Comparison of ENCODE assay signal across 8 cellular contexts in genomic region chr11:69048056-69048717, GRCh38. TPM values are rescaled to one million over a fixed set of nuclear protein-coding genes. Genes with fewer than 3 reads are reported as not detected.
DNase-seq lines count a peak whose midpoint lies in the region; ATAC-seq, FAIRE-seq and TF ChIP-seq lines count a peak whose summit lies in the region.

No MANE protein-coding gene starts in this region.

- no peak for TF ChIP-seq CTCF in HCT116 (IDR thresholded peaks at IDR 0.05 in 2 of 3, conservative IDR thresholded peaks at IDR 0.05 in 1 of 3; ENCODE audit: borderline replicate concordance in 1 of 3, insufficient read depth in 1 of 3, low read depth in 2 of 3, low read length in 2 of 3)
- TF ChIP-seq CTCF in SU-DHL-6 (IDR thresholded peaks at IDR 0.05; ENCODE audit: insufficient read depth, low read length, poor library complexity, severe bottlenecking): no peak
- TF ChIP-seq CTCF in fibroblast of the aortic adventitia (IDR thresholded peaks at IDR 0.05; ENCODE audit: insufficient read depth, low read length): no peak

- DNase-seq in HCT116 (ENCODE audit: low read depth, low spot score): no peak
- no peak for DNase-seq in fibroblast of the aortic adventitia (ENCODE audit: low read depth)
- no peak for DNase-seq in SHP77 treated with DMSO at 0.1 percent for 48 hours (lab: John Stamatoyannopoulos, UW)
- no peak for DNase-seq in NCI-H1694 treated with DMSO at 0.1 percent for 48 hours (lab: John Stamatoyannopoulos, UW)
- DNase-seq in NCI-H2029 treated with DMSO at 0.1 percent for 48 hours (lab: John Stamatoyannopoulos, UW): no peak
- DNase-seq in RCC 7860 (ENCODE audit: low spot score): no peak

- no peaks in the 10 kb centered on the region for H3K9me3 ChIP-seq in HCT116 (ENCODE audit: control insufficient read depth in 1 of 2, insufficient read depth in 1 of 2, low read depth in 1 of 2, low read length in 2 of 2)
- no peaks in the 10 kb centered on the region for H3K9me3 ChIP-seq in SU-DHL-6 (ENCODE audit: insufficient read depth, low read length)

- peaks cover 10 to 33% of the 10 kb centered on the region in 2 experiments; a peak in 3 of 4 replicates for H3K4me1 ChIP-seq in HCT116 (ENCODE audit: control insufficient read depth in 1 of 2, insufficient read depth in 2 of 2, low read length in 2 of 2)

- CTCF ChIA-PET in HCT116 (lab: Charles Lee): interaction anchor here (0.6 kb wide), 1 partner anchor 245 kb away, joined by 3 read pairs; no protein-coding TSS in a partner anchor

- RAD21 ChIA-PET in HCT116 (lab: Charles Lee; ENCODE audit: low non-redundant PET in 1 of 2, low total read pairs in 2 of 2, uncharacterized antibody in 2 of 2, unreplicated experiment in 2 of 2): no interaction called here

- H4K20me1 ChIP-seq in HCT116 (ENCODE audit: insufficient read depth) (no peaks in the 10 kb centered on the region), SU-DHL-6 (ENCODE audit: low read depth, low read length) (no peaks in the 10 kb centered on the region)

- H3K36me3 ChIP-seq in HCT116 (ENCODE audit: control insufficient read depth in 1 of 2, insufficient read depth in 2 of 2, low read length in 2 of 2): no peaks in the 10 kb centered on the region
- H3K36me3 ChIP-seq in SU-DHL-6 (ENCODE audit: low read length): no peaks in the 10 kb centered on the region

- peak; percentile 1; the same call in 1 of the 2 replicates for ATAC-seq in HCT116

- no peak for TF ChIP-seq POLR2A in HCT116 (IDR thresholded peaks at IDR 0.05; ENCODE audit: borderline replicate concordance, extremely low read depth, insufficient read depth, insufficient read length)

- no peak for TF ChIP-seq RAD21 in HCT116 (IDR thresholded peaks at IDR 0.05; ENCODE audit: low read depth)

- BruUV-seq in HCT116 (replicated peaks; lab: Mats Ljungman, UMichigan): TSS peak; percentile 68

- H3K27ac ChIP-seq in HCT116 (ENCODE audit: low read depth, low read length): no peak overlapping the region
- H3K27ac ChIP-seq in SU-DHL-6 (ENCODE audit: low read depth, low read length): no peak overlapping the region
- H3K27ac ChIP-seq in skin epidermis: peak overlapping the region in 10 of 21 experiments; percentile 84 to 99 (median 96)

- H3K79me2 ChIP-seq in HCT116 (ENCODE audit: insufficient read depth, low read length): peaks cover 36% of the 10 kb centered on the region
- H3K79me2 ChIP-seq in SU-DHL-6 (ENCODE audit: insufficient read depth, low read length): peaks cover 21% of the 10 kb centered on the region

- no peak for FAIRE-seq in RCC 7860 (lab: Jason Lieb, UNC)

- POLR2A ChIA-PET in HCT116 (lab: Charles Lee): interaction anchor here (1.3 kb wide), 1 partner anchor 144 kb away, joined by 3 read pairs; the partner anchor contains the start of genes IGHMBP2 and MRPL21

- H3F3A ChIP-seq in SU-DHL-6 (ENCODE audit: insufficient read depth): no peaks in the 10 kb centered on the region; the same call in 1 of the 2 replicates

- H3K4me3 ChIP-seq in HCT116 (replicated peaks in 1 of 2; ENCODE audit: low read depth in 1 of 2, low read length in 2 of 2) (peak overlapping the region; percentile 73 to 97), SU-DHL-6 (ENCODE audit: insufficient read depth, low read length, poor library complexity, severe bottlenecking) (peak overlapping the region; percentile 43), fibroblast of the aortic adventitia (ENCODE audit: low read depth, low read length) (peak overlapping the region; percentile 53), skin epidermis (peak overlapping the region in 6 of 7 experiments; percentile 77 to 96 (median 88))

- peak overlapping the region; percentile 91 for H2AFZ ChIP-seq in HCT116 (ENCODE audit: low read depth, low read length, poor library complexity, severe bottlenecking)
- H2AFZ ChIP-seq in SU-DHL-6 (ENCODE audit: low read depth, low read length, severe bottlenecking): peak overlapping the region; percentile 83

- peak overlapping the region; percentile 95 for H3K4me2 ChIP-seq in HCT116 (ENCODE audit: low read length)
- H3K4me2 ChIP-seq in SU-DHL-6 (ENCODE audit: low read depth, low read length, poor library complexity, severe bottlenecking): peak overlapping the region; percentile 64

- H3K9me2 ChIP-seq in HCT116 (ENCODE audit: insufficient read depth): no peaks in the 10 kb centered on the region
- H3K9me2 ChIP-seq in SU-DHL-6 (replicated peaks; ENCODE audit: insufficient read depth, low read length): no peaks in the 10 kb centered on the region

- H3K27me3 ChIP-seq in HCT116 (ENCODE audit: insufficient read depth, low read length) (no peaks in the 10 kb centered on the region), SU-DHL-6 (ENCODE audit: low read length) (no peaks in the 10 kb centered on the region)

- H3K9ac ChIP-seq in HCT116 (ENCODE audit: low read length): peak overlapping the region; percentile 98
- H3K9ac ChIP-seq in SU-DHL-6 (ENCODE audit: low read length): peak overlapping the region; percentile 85; the same call in 1 of the 2 replicates

- intact Hi-C loops in HCT116 (cut with micrococcal nuclease): loop anchor here (10.0 kb wide), 1 partner anchor 93 kb away; no protein-coding TSS in a partner anchor

TF ChIP-seq in HCT116, 20 proteins besides CTCF, POLR2A, EP300 and RAD21:
- TF ChIP-seq CEBPB (IDR thresholded peaks at IDR 0.05; ENCODE audit: low read depth) (no peak), SIN3A (IDR thresholded peaks at IDR 0.05; ENCODE audit: low read depth) (peak; percentile 41; the same call in 1 of the 2 replicates)
TF ChIP-seq in HCT116: peak in this region for 1.

RNA-seq across cellular contexts. Expression of gene TPCN2, which starts 0.5 kb away (rescaled TPM):
- 15.2 TPM for total RNA-seq in HCT116 (2021; ENCODE audit: unreplicated experiment)
- polyA plus RNA-seq in HCT116 (2012): 7.1 and 7.8 TPM in 2 replicates
- total RNA-seq in fibroblast of the aortic adventitia (ENCODE audit: low replicate concordance): 10.3 and 11.1 TPM in 2 replicates

RNA-seq across cellular contexts. Expression of gene MRGPRF, which starts 35.1 kb away (rescaled TPM):
- 0.76 TPM for total RNA-seq in HCT116 (2021; ENCODE audit: unreplicated experiment)
- 0.41 and 0.52 TPM in 2 replicates for polyA plus RNA-seq in HCT116 (2012)
- 34.3 and 41.8 TPM in 2 replicates for total RNA-seq in fibroblast of the aortic adventitia (ENCODE audit: low replicate concordance)

Comparison
In these comparisons a context has a peak if more than half of its experiments do, and no peak if none do; other contexts are left out.
1. RNA of gene MRGPRF, which starts 35.1 kb away (total RNA-seq): 34.3 to 41.8 TPM in fibroblast of the aortic adventitia; 0.76 TPM in HCT116 (single experiment); every median in the first group is over 10 times any median in the second.
2. Peak in every context shown above with its lines, with median percentiles within 50 percentile points of each other: H3K4me3 ChIP-seq.